Comparison of ENCODE assay signal across 18 cellular contexts in genomic region chr14:97107760-97108159, GRCh38.
"Had no signal": no experiment of that assay in that cellular context is flagged by ENCODE, and none has a peak within 500 bp of the region (broad histone marks: within the 10 kb centered on the region; RNA-seq: fewer than 3 reads in every experiment).

No MANE protein-coding gene starts in this region.

- ATAC-seq: heart left ventricle; left colon; naive thymus-derived CD4-positive, alpha-beta T cell; psoas muscle; right lobe of liver; stimulated activated effector memory CD8-positive, alpha-beta T cell treated with anti-CD3 and anti-CD28 coated beads, Interleukin-12 subunit alpha, Interleukin-12 subunit beta, amount 100 ng/mL, for 72 hours; stimulated activated naive CD8-positive, alpha-beta T cell treated with anti-CD3 and anti-CD28 coated beads, Interleukin-15, Interleukin-2, amounts not matched to agents 100 U/mL and 50 U/mL, for 24 hours had no signal

- H3K27me3 ChIP-seq: right lobe of liver, thyroid gland, upper lobe of left lung had no signal

- FAIRE-seq: endometrium, frontal cortex had no signal

- H3K27ac ChIP-seq: heart left ventricle, psoas muscle, right lobe of liver, suprapubic skin, thyroid gland, upper lobe of left lung had no signal

- H3K4me1 ChIP-seq: heart left ventricle, psoas muscle, right lobe of liver, suprapubic skin, upper lobe of left lung had no signal

- H3K9me3 ChIP-seq: psoas muscle, right lobe of liver, thyroid gland had no signal

- DNase-seq: effector memory CD4-positive, alpha-beta T cell; heart left ventricle; hippocampal formation; left colon; naive thymus-derived CD4-positive, alpha-beta T cell; nephron progenitor cell; psoas muscle; retina; right lobe of liver; stimulated activated CD4-positive, alpha-beta T cell treated with anti-CD3 and anti-CD28 coated beads, Interleukin-4, amount 100 ng/mL, for 1 hour; stimulated activated CD8-positive, alpha-beta memory T cell treated with anti-CD3 and anti-CD28 coated beads, Interleukin-4, amount 100 ng/mL, for 48 hours; stimulated activated naive CD8-positive, alpha-beta T cell treated with anti-CD3 and anti-CD28 coated beads, Interleukin-15, Interleukin-2, amounts not matched to agents 100 U/mL and 50 U/mL, for 24 hours; upper lobe of left lung had no signal

- H3K36me3 ChIP-seq: heart left ventricle, right lobe of liver, suprapubic skin, thyroid gland, upper lobe of left lung had no signal

- H3K4me3 ChIP-seq: heart left ventricle, psoas muscle, right lobe of liver, suprapubic skin, thyroid gland, upper lobe of left lung had no signal
